8 cellular contexts compared by ENCODE assay signal in the genomic region with DNA sequence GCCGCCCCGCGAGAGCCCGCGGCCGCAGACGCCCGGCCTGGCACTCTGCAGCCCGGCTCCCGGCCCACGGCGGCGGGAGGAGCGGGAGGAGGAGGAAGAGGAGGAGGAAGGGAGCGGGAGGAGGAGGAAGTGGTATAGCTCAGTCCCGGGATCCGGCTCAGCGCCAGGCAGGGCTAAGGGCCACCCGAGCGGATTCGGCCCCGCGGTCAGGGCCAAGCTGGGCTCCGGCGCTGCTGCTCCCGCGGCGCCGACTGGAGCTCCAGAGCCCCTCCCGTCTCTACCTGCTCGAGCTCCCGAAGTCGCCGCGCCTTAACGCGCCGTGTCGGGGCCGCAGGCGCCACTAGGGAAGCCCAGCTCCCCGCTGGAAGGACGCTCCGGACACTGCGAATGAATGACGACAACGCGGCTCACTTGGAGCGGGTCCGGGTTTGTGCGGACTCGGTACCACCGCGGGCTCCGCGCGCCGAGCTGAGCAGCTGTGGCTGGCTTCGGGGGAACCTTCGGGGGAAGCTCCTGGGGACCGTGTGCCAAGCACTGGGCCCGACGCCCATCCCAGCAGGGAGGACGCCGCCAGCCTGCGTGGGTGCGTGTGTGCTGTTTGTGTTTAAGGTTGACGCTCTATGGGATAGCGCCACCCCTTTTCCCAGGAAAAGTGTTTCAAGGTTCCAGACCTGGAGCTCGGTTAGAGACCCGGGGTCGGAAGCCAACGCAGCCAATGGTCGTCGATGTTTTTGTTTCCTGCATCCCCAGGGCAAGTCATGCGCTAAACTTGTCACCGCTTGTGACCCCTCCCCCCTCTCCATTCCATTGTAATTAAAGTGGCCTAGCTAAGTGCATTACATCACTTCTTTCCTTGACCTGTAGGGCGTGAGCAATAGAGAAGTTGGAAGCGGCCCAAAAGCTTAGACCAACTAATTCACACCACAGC. TPM values are rescaled to one million over a fixed set of nuclear protein-coding genes. Genes with fewer than 3 reads are reported as not detected.
A peak's percentile ranks its signal among the peaks of the same experiment; 100 is the strongest.
DNase-seq lines count a peak whose midpoint lies in the region; ATAC-seq and TF ChIP-seq lines count a peak whose summit lies in the region.

A gene (minus strand): TSS at position 94 of the 928 bp plus-strand sequence. CDS start 340 bp downstream, outside the sequence.

- H3F3A ChIP-seq in neural progenitor cell (ENCODE audit: low read depth), result peaks cover 26% of the 10 kb centered on the region

- H3K9me3 Mint-ChIP-seq in neural progenitor cell, result peaks cover 7% of the 10 kb centered on the region

- intact Hi-C loops in head of caudate nucleus (cut with DNase I), result no loop called here

- H2AFZ ChIP-seq in neural progenitor cell (replicated peaks), result peak within 1 kb of the TSS; percentile 96

- H3K4me1 ChIP-seq in neural progenitor cell, result peaks cover 9% of the 10 kb centered on the region

- DNase-seq in DMS114 treated with DMSO at 0.1 percent for 48 hours (lab: John Stamatoyannopoulos, UW; ENCODE audit: unreplicated experiment) (peak; percentile 54), NCI-H526 treated with DMSO at 0.1 percent for 48 hours (lab: John Stamatoyannopoulos, UW) (peak; percentile 89), head of caudate nucleus (peak; percentile 18 to 73 (median 52)), neural progenitor cell (ENCODE audit: low spot score) (peak; percentile 94), KG1 (lab: John Stamatoyannopoulos, UW) (no peak)

- H3K27ac Mint-ChIP-seq in neural progenitor cell, result peak within 1 kb of the TSS; percentile 12

- ATAC-seq in GM19463 (IDR thresholded peaks at IDR 0.05; ENCODE audit: unreplicated experiment), result peak; percentile 40
- peak; percentile 19 for ATAC-seq in HG03558 (IDR thresholded peaks at IDR 0.05; ENCODE audit: extremely low read depth, unreplicated experiment)

- H3K4me3 ChIP-seq in neural progenitor cell, result peak within 1 kb of the TSS; percentile 82

- peak within 1 kb of the TSS; percentile 64 for H3K27ac ChIP-seq in adipose tissue (ENCODE audit: low read depth, low read length)
- H3K27ac ChIP-seq in neural progenitor cell, result peak within 1 kb of the TSS; percentile 35

- no peaks in the 10 kb centered on the region for H3K9me3 ChIP-seq in neural progenitor cell (ENCODE audit: low read depth)

- H3K4me3 Mint-ChIP-seq in neural progenitor cell, result peak within 1 kb of the TSS; percentile 96

- H3K4me2 ChIP-seq in neural progenitor cell, result peak within 1 kb of the TSS; percentile 84

- 0 to 1% (median 0%) methylated on average over 55 to 79 of the region's 79 CpGs for WGBS in adipose tissue, 3 donors

- no peak for TF ChIP-seq CTCF in neural progenitor cell (IDR thresholded peaks at IDR 0.05)

- H3K27me3 Mint-ChIP-seq in neural progenitor cell (ENCODE audit: insufficient read depth, low read depth), result peaks cover 2% of the 10 kb centered on the region

- peak within 1 kb of the TSS; percentile 33 for H3K9ac ChIP-seq in neural progenitor cell

- H3K36me3 ChIP-seq in neural progenitor cell, result no peaks in the 10 kb centered on the region

- H3K4me1 Mint-ChIP-seq in neural progenitor cell, result peaks cover 28% of the 10 kb centered on the region

- H3K36me3 Mint-ChIP-seq in neural progenitor cell, result peaks cover 19% of the 10 kb centered on the region

- H3K79me2 ChIP-seq in neural progenitor cell (ENCODE audit: low read depth), result no peaks in the 10 kb centered on the region

- no peaks in the 10 kb centered on the region for H4K20me1 ChIP-seq in neural progenitor cell (ENCODE audit: low read depth)

- peaks cover 82% of the 10 kb centered on the region for H3K27me3 ChIP-seq in neural progenitor cell

RNA-seq across cellular contexts. Expression of the gene that starts here (rescaled TPM):
- polyA plus RNA-seq in adipose tissue, result 10 to 100 TPM in 2 of 3 donors, 1 to 10 TPM in 1; 5.9 to 18.0 (median 15.3) TPM
- total RNA-seq in neural progenitor cell (ENCODE audit: low replicate concordance), result 8.8 and 11.3 TPM in 2 replicates
